Comparison of ENCODE assay signal across 22 cellular contexts in genomic region chr17:49955157-49955556, GRCh38. TPM values are rescaled to one million over a fixed set of nuclear protein-coding genes. Genes with fewer than 3 reads are reported as not detected.
A peak's percentile ranks its signal among the peaks of the same experiment; 100 is the strongest.
DNase-seq lines count a peak whose midpoint lies in the region; ATAC-seq, FAIRE-seq and TF ChIP-seq lines count a peak whose summit lies in the region.
"Had no signal": no experiment of that assay in that cellular context is flagged by ENCODE, and none has a peak within 500 bp of the region (broad histone marks: within the 10 kb centered on the region; RNA-seq: fewer than 3 reads in every experiment).

No MANE protein-coding gene starts in this region.

- TF ChIP-seq EP300 in HepG2 (IDR thresholded peaks at IDR 0.05; ENCODE audit: low read depth in 2 of 2, low read length in 2 of 2) (no peak), HepG2 (CRISPR knock-in tag; IDR thresholded peaks at IDR 0.05; ENCODE audit: borderline replicate concordance) (no peak)

- POLR2A ChIA-PET in HepG2 (lab: Yijun Ruan, JAX), result no interaction called here
- POLR2A ChIA-PET in PC-3 (lab: Charles Lee; ENCODE audit: unreplicated experiment), result no interaction called here

- H3K9ac ChIP-seq in HepG2 (ENCODE audit: insufficient read depth, low read depth, low read length) (no peak overlapping the region), PC-3 (ENCODE audit: low read length) (no peak overlapping the region)
- H3K9ac ChIP-seq: BLaER1 treated with 17β-estradiol and CSF1 and Interleukin-3, amounts not matched to agents 10 nM and 100 nM had no signal

- TF ChIP-seq POLR2A in HepG2 (IDR thresholded peaks at IDR 0.05; ENCODE audit: insufficient read depth in 1 of 2, low read depth in 2 of 2, low read length in 2 of 2) (no peak), right lobe of liver (IDR thresholded peaks at IDR 0.05) (no peak)

- H4K20me1 ChIP-seq in HepG2 (ENCODE audit: insufficient read depth, low read length), result no peaks in the 10 kb centered on the region
- H4K20me1 ChIP-seq in PC-3 (ENCODE audit: low read length), result no peaks in the 10 kb centered on the region

- H3K36me3 ChIP-seq in HepG2 (replicated peaks in 1 of 2; ENCODE audit: control insufficient read depth in 1 of 2, insufficient read depth in 2 of 2, low read length in 2 of 2), result no peaks in the 10 kb centered on the region
- H3K36me3 ChIP-seq in right lobe of liver, result no peaks in the 10 kb centered on the region
- no peaks in the 10 kb centered on the region for H3K36me3 ChIP-seq in PC-3 (ENCODE audit: low read depth, low read length)
- H3K36me3 ChIP-seq in bronchial epithelial cell (ENCODE audit: control insufficient read depth, insufficient read depth, low read length), result no peaks in the 10 kb centered on the region
- H3K36me3 ChIP-seq: BLaER1 treated with 17β-estradiol and CSF1 and Interleukin-3, amounts not matched to agents 10 nM and 100 nM had no signal

- no peaks in the 10 kb centered on the region for H3K9me2 ChIP-seq in PC-3 (replicated peaks; ENCODE audit: low read length)

- no TSS peak for BruUV-seq in HepG2 (replicated peaks; lab: Mats Ljungman, UMichigan)
- no TSS peak for BruUV-seq in PC-3 (replicated peaks; lab: Mats Ljungman, UMichigan)

- H3K4me3 ChIP-seq in HepG2 (replicated peaks in 1 of 3; ENCODE audit: insufficient read depth in 1 of 3, low read depth in 2 of 3, low read length in 3 of 3), result no peak overlapping the region
- H3K4me3 ChIP-seq in right lobe of liver, result no peak overlapping the region
- H3K4me3 ChIP-seq in PC-3 (ENCODE audit: low read length), result no peak overlapping the region
- no peak overlapping the region for H3K4me3 ChIP-seq in bronchial epithelial cell (ENCODE audit: low read depth, low read length)
- H3K4me3 ChIP-seq: A549; BLaER1 treated with 17β-estradiol and CSF1 and Interleukin-3, amounts not matched to agents 10 nM and 100 nM; GM23338 had no signal

- no peaks in the 10 kb centered on the region for H3K79me2 ChIP-seq in HepG2 (ENCODE audit: insufficient read depth, low read length)
- H3K79me2 ChIP-seq in PC-3 (ENCODE audit: low read length), result no peaks in the 10 kb centered on the region

- intact Hi-C loops in HepG2 (cut with micrococcal nuclease; ENCODE audit: unreplicated experiment) (no loop called here), right lobe of liver (cut with DNase I) (no loop called here), PC-3 (cut with micrococcal nuclease) (no loop called here)

- H3K4me1 ChIP-seq in HepG2 (ENCODE audit: insufficient read depth, low read length) (peaks cover 6% of the 10 kb centered on the region; the same call in 1 of the 2 replicates), right lobe of liver (no peaks in the 10 kb centered on the region), PC-3 (ENCODE audit: insufficient read depth, low read length) (peaks cover 37% of the 10 kb centered on the region)

- H3K4me2 ChIP-seq in HepG2 (ENCODE audit: low read depth, low read length), result no peak overlapping the region
- no peak overlapping the region for H3K4me2 ChIP-seq in PC-3 (ENCODE audit: low read length)
- H3K4me2 ChIP-seq: A549; BLaER1 treated with 17β-estradiol and CSF1 and Interleukin-3, amounts not matched to agents 10 nM and 100 nM; GM23338 had no signal

- CTCF ChIA-PET in HepG2 (lab: Yijun Ruan, JAX; ENCODE audit: low intra/inter-chr PET ratio, low total read pairs), result interaction anchor here (3.6 kb wide), 1 partner anchor 42 kb away, joined by 27 read pairs; no protein-coding TSS in a partner anchor
- CTCF ChIA-PET in PC-3 (lab: Charles Lee), result no interaction called here

- no peak for TF ChIP-seq RAD21 in HepG2 (CRISPR knock-in tag; IDR thresholded peaks at IDR 0.05)

- no peak for DNase-seq in HepG2 (ENCODE audit: low spot score)
- no peak for DNase-seq in right lobe of liver
- peak; percentile 60 for DNase-seq in PC-3
- peak; percentile 23 for DNase-seq in bronchial epithelial cell (ENCODE audit: low read depth)
- no peak for DNase-seq in NCI-H1436 treated with DMSO at 0.1 percent for 48 hours (lab: John Stamatoyannopoulos, UW)
- DNase-seq in NCI-H1105 treated with DMSO at 0.1 percent for 48 hours (lab: John Stamatoyannopoulos, UW), result no peak
- DNase-seq: Calu3; CD8-positive, alpha-beta T cell; DMS53; KBM-7; NCI-H146; NCI-H2029 treated with DMSO at 0.1 percent for 48 hours; NCI-H2171 treated with DMSO at 0.1 percent for 48 hours; NCI-H446; NCI-H69 had no signal

- no peak for FAIRE-seq in HepG2 (lab: Jason Lieb, UNC)
- no peak for FAIRE-seq in bronchial epithelial cell (lab: Jason Lieb, UNC)
- FAIRE-seq: A549 had no signal

- H3K27me3 ChIP-seq in HepG2 (ENCODE audit: control insufficient read depth in 1 of 2, insufficient read depth in 2 of 2, low read length in 2 of 2) (peaks cover 5 to 35% of the 10 kb centered on the region in 2 experiments; a peak in 4 of 5 replicates), right lobe of liver (no peaks in the 10 kb centered on the region), PC-3 (ENCODE audit: low read length) (no peaks in the 10 kb centered on the region), bronchial epithelial cell (ENCODE audit: control insufficient read depth, insufficient read depth, low read length) (peaks cover 5% of the 10 kb centered on the region)

- in situ Hi-C loops in HepG2 (cut with HindIII; ENCODE audit: extremely low pct_ligation_motif_present, low pct_unique_long_range_greater_than_20kb), result no loop called here

- H3K9me3 ChIP-seq in HepG2 (ENCODE audit: low read length) (no peaks in the 10 kb centered on the region), right lobe of liver (no peaks in the 10 kb centered on the region), PC-3 (ENCODE audit: low read length) (no peaks in the 10 kb centered on the region)
- H3K9me3 ChIP-seq: A549; BLaER1 treated with 17β-estradiol and CSF1 and Interleukin-3, amounts not matched to agents 10 nM and 100 nM had no signal

- H3F3A ChIP-seq in PC-3 (ENCODE audit: low read length, unreplicated experiment), result no peaks in the 10 kb centered on the region

- TF ChIP-seq CTCF in HepG2 (CRISPR knock-in tag; IDR thresholded peaks at IDR 0.05) (no peak), right lobe of liver (IDR thresholded peaks at IDR 0.05) (no peak), PC-3 (conservative IDR thresholded peaks at IDR 0.05; ENCODE audit: low read depth, low read length) (no peak), bronchial epithelial cell (IDR thresholded peaks at IDR 0.05; ENCODE audit: insufficient read depth, low read length, severe bottlenecking) (no peak)

- no peak overlapping the region for H3K27ac ChIP-seq in HepG2 (ENCODE audit: extremely low read length, insufficient read depth, low read length)
- no peak overlapping the region for H3K27ac ChIP-seq in right lobe of liver
- H3K27ac ChIP-seq in PC-3 (ENCODE audit: low read length), result no peak overlapping the region
- H3K27ac ChIP-seq: A549; BLaER1 treated with 17β-estradiol and CSF1 and Interleukin-3, amounts not matched to agents 10 nM and 100 nM had no signal

- 0% methylated on average over 1 of the region's 1 CpG for WGBS in HepG2 (ENCODE audit: low lambda C conversion rate)
- 40% methylated on average over 1 of the region's 1 CpG for WGBS in right lobe of liver (ENCODE audit: insufficient coverage, low coverage, low lambda C conversion rate, missing lambda C conversion rate)

- H2AFZ ChIP-seq in HepG2 (ENCODE audit: low read length) (no peak overlapping the region), PC-3 (ENCODE audit: low read length) (no peak overlapping the region)
- H2AFZ ChIP-seq: GM23338 had no signal

- no peak for ATAC-seq in HepG2
- no peak for ATAC-seq in right lobe of liver
- no peak for ATAC-seq in PC-3
- ATAC-seq in GM18520 (IDR thresholded peaks at IDR 0.05; ENCODE audit: unreplicated experiment), result no peak
- no peak for ATAC-seq in GM21390 (IDR thresholded peaks at IDR 0.05; ENCODE audit: unreplicated experiment)
- ATAC-seq: A549; CD8-positive, alpha-beta T cell had no signal

RNA-seq across cellular contexts. Expression of gene DLX4, which starts 13.8 kb away (rescaled TPM):
- 0.51 and 0.55 TPM in 2 replicates for total RNA-seq in HepG2 (2016; rRNA removed; fragmentation: Illumina TruSeq; extraction: Trizol)
- 0.44 and 1.4 TPM in 2 replicates for total RNA-seq in HepG2 (2016; cell fraction: cytosol; rRNA removed; fragmentation: Illumina TruSeq; extraction: Trizol; ENCODE audit: low read depth)
- total RNA-seq in HepG2 (2016; cell fraction: insoluble cytoplasmic fraction; rRNA removed; fragmentation: Illumina TruSeq; extraction: Trizol), result 0.40 and 0.80 TPM in 2 replicates
- total RNA-seq in HepG2 (2016; cell fraction: membrane; rRNA removed; fragmentation: Illumina TruSeq; extraction: Trizol), result 1.8 and 1.9 TPM in 2 replicates
- 0.93 and 0.97 TPM in 2 replicates for total RNA-seq in HepG2 (2016; cell fraction: nucleus; rRNA removed; fragmentation: Illumina TruSeq; extraction: Trizol)
- 2.3 and 2.5 TPM in 2 replicates for polyA plus RNA-seq in HepG2 (2011; rRNA removed)
- 1.0 and 1.2 TPM in 2 replicates for polyA plus RNA-seq in HepG2 (2011; cell fraction: cytosol; rRNA removed)
- polyA plus RNA-seq in HepG2 (2011; cell fraction: nucleus; rRNA removed), result 10.2 TPM in 2 replicates
- 2.5 and 2.7 TPM in 2 replicates for polyA plus RNA-seq in HepG2 (2012)
- 6.6 and 7.4 TPM in 2 replicates for polyA plus RNA-seq in HepG2 (2016; cell fraction: cytosol; fragmentation: Illumina TruSeq; extraction: Trizol; ENCODE audit: low read depth)
- 2.3 and 2.8 TPM in 2 replicates for polyA plus RNA-seq in HepG2 (2016; cell fraction: insoluble cytoplasmic fraction; fragmentation: Illumina TruSeq; extraction: Trizol; ENCODE audit: low read depth)
- polyA plus RNA-seq in HepG2 (2016; cell fraction: membrane; fragmentation: Illumina TruSeq; extraction: Trizol; ENCODE audit: low read depth), result 12.2 and 12.9 TPM in 2 replicates
- polyA plus RNA-seq in HepG2 (2016; cell fraction: nucleus; fragmentation: Illumina TruSeq; extraction: Trizol; ENCODE audit: insufficient read depth, low read depth), result 8.1 and 8.9 TPM in 2 replicates
- 1.8 and 3.4 TPM in 2 replicates for polyA minus RNA-seq in HepG2 (2011; rRNA and poly(A)+ RNA removed; ENCODE audit: low replicate concordance)
- 0.62 and 0.99 TPM in 2 replicates for polyA minus RNA-seq in HepG2 (2011; cell fraction: cytosol; rRNA and poly(A)+ RNA removed)
- polyA minus RNA-seq in HepG2 (2011; cell fraction: nucleus; rRNA and poly(A)+ RNA removed), result 1.3 and 2.4 TPM in 2 replicates
- not detected for total RNA-seq in right lobe of liver
- total RNA-seq in PC-3 (2014; rRNA removed), result 0.35 and 0.44 TPM in 2 replicates
- not detected in 2 replicates for total RNA-seq in bronchial epithelial cell
- total RNA-seq: T-helper 1 cell treated with Interleukin-12 subunit alpha and Interleukin-12 subunit beta and Interleukin-4 antibody, amounts not matched to agents 30 ng/mL and 1 ng/mL, for 36 hours had no signal

RNA-seq across cellular contexts. Expression of gene DLX3, which starts 39.9 kb away (rescaled TPM):
- not detected in 2 replicates for total RNA-seq in HepG2 (2016; rRNA removed; fragmentation: Illumina TruSeq; extraction: Trizol)
- not detected in 2 replicates for total RNA-seq in HepG2 (2016; cell fraction: cytosol; rRNA removed; fragmentation: Illumina TruSeq; extraction: Trizol; ENCODE audit: low read depth)
- total RNA-seq in HepG2 (2016; cell fraction: insoluble cytoplasmic fraction; rRNA removed; fragmentation: Illumina TruSeq; extraction: Trizol), result not detected in 2 replicates
- total RNA-seq in HepG2 (2016; cell fraction: membrane; rRNA removed; fragmentation: Illumina TruSeq; extraction: Trizol), result not detected in 2 replicates
- not detected in 2 replicates for total RNA-seq in HepG2 (2016; cell fraction: nucleus; rRNA removed; fragmentation: Illumina TruSeq; extraction: Trizol)
- 0.03 and 0.05 TPM in 2 replicates for polyA plus RNA-seq in HepG2 (2011; rRNA removed)
- polyA plus RNA-seq in HepG2 (2011; cell fraction: cytosol; rRNA removed), result not detected in 2 replicates
- 0.05 and 0.23 TPM in 2 replicates for polyA plus RNA-seq in HepG2 (2011; cell fraction: nucleus; rRNA removed)
- polyA plus RNA-seq in HepG2 (2012), result not detected in 2 replicates
- not detected in 2 replicates for polyA plus RNA-seq in HepG2 (2016; cell fraction: cytosol; fragmentation: Illumina TruSeq; extraction: Trizol; ENCODE audit: low read depth)
- polyA plus RNA-seq in HepG2 (2016; cell fraction: insoluble cytoplasmic fraction; fragmentation: Illumina TruSeq; extraction: Trizol; ENCODE audit: low read depth), result 0.09 TPM in 1 of 2 replicates, not detected in the other
- polyA plus RNA-seq in HepG2 (2016; cell fraction: membrane; fragmentation: Illumina TruSeq; extraction: Trizol; ENCODE audit: low read depth), result not detected in 2 replicates
- polyA plus RNA-seq in HepG2 (2016; cell fraction: nucleus; fragmentation: Illumina TruSeq; extraction: Trizol; ENCODE audit: insufficient read depth, low read depth), result not detected in 2 replicates
- polyA minus RNA-seq in HepG2 (2011; rRNA and poly(A)+ RNA removed; ENCODE audit: low replicate concordance), result 0.65 TPM in 1 of 2 replicates, not detected in the other
- not detected in 2 replicates for polyA minus RNA-seq in HepG2 (2011; cell fraction: cytosol; rRNA and poly(A)+ RNA removed)
- polyA minus RNA-seq in HepG2 (2011; cell fraction: nucleus; rRNA and poly(A)+ RNA removed), result not detected in 2 replicates
- not detected for total RNA-seq in right lobe of liver
- 0.18 and 0.23 TPM in 2 replicates for total RNA-seq in PC-3 (2014; rRNA removed)
- total RNA-seq in bronchial epithelial cell, result 0.13 TPM in 1 of 2 replicates, not detected in the other
- total RNA-seq: Calu3; CD8-positive, alpha-beta T cell; OCI-LY7; T-helper 1 cell treated with Interleukin-12 subunit alpha and Interleukin-12 subunit beta and Interleukin-4 antibody, amounts not matched to agents 30 ng/mL and 1 ng/mL, for 36 hours had no signal

Comparison
In these comparisons a context has a peak if more than half of its experiments do, and no peak if none do; other contexts are left out.
1. DNase-seq: peak in PC-3 (single experiment) and bronchial epithelial cell (single experiment); none in HepG2 (single experiment), right lobe of liver (0 of 3), NCI-H1436 treated with DMSO at 0.1 percent for 48 hours (single experiment) and NCI-H1105 treated with DMSO at 0.1 percent for 48 hours (single experiment).